ENCODE assay signal across 8 cellular contexts in genomic region chr3:58167431-58168351, GRCh38. TPM values are rescaled to one million over a fixed set of nuclear protein-coding genes. Genes with fewer than 3 reads are reported as not detected.
DNase-seq lines count a peak whose midpoint lies in the region; ATAC-seq and TF ChIP-seq lines count a peak whose summit lies in the region.

No MANE protein-coding gene starts in this region.

- intact Hi-C loops in activated CD4-positive, alpha-beta T cell treated with anti-CD3 and anti-CD28 coated beads, Interleukin-2, amount 10 ng/mL, durations not matched to agents 24 days and 14 days (cut with micrococcal nuclease) = loop anchor here (1.0 kb wide), 1 partner anchor 158 kb away; no protein-coding TSS in a partner anchor
- intact Hi-C loops in dorsolateral prefrontal cortex (cut with DNase I) = loop anchor here in 1 of 2 donors (2.0 kb wide), 1 partner anchor 159 kb away; the partner anchor contains the start of gene FLNB

- no peaks in the 10 kb centered on the region for H3K36me3 ChIP-seq in KMS-11 (ENCODE audit: insufficient read depth)

- POLR2A ChIA-PET in AG04449 (lab: Yijun Ruan, JAX) = interaction anchor here (1.9 kb wide), 1 partner anchor 159 kb away, joined by 4 read pairs; no protein-coding TSS in a partner anchor

- no peak overlapping the region for H3K27ac Mint-ChIP-seq in activated CD4-positive, alpha-beta T cell treated with anti-CD3 and anti-CD28 coated beads, Interleukin-2, amount 10 ng/mL, durations not matched to agents 24 days and 14 days
- H3K27ac Mint-ChIP-seq in memory B cell = no peak overlapping the region

- ATAC-seq in GM18519 (IDR thresholded peaks at IDR 0.05; ENCODE audit: low FRiP score, unreplicated experiment) (peak; percentile 64), memory B cell (ENCODE audit: low read depth) (peak; percentile 82), GM19035 (IDR thresholded peaks at IDR 0.05; ENCODE audit: unreplicated experiment) (no peak)

- DNase-seq in AG04449 (ENCODE audit: low read depth, low spot score) (no peak), dorsolateral prefrontal cortex (peak; percentile 36 to 81 (median 71)), memory B cell (ENCODE audit: low spot score in 2 of 2) (peak; percentile 57 to 58)
- peak; percentile 90 for DNase-seq in activated CD4-positive, alpha-beta T cell treated with anti-CD3 and anti-CD28 coated beads, Interleukin-2, amount 10 ng/mL, durations not matched to agents 24 days and 14 days
- peak; percentile 52 for DNase-seq in stimulated activated CD8-positive, alpha-beta memory T cell treated with anti-CD3 and anti-CD28 coated beads, Interleukin-4, amount 100 ng/mL, for 24 hours (ENCODE audit: low read depth)

- H3K79me2 ChIP-seq in KMS-11 (ENCODE audit: insufficient read depth, low read depth) = no peaks in the 10 kb centered on the region

- no peaks in the 10 kb centered on the region for H3K4me1 ChIP-seq in KMS-11 (ENCODE audit: low read depth, poor library complexity, severe bottlenecking)

- CTCF ChIA-PET in AG04449 (lab: Yijun Ruan, JAX) = interaction anchor here (0.6 to 4.5 kb wide), 36 partner anchors 9 to 301 kb away, joined by 3 to 116 read pairs (median 4); partner anchors contain the start of genes FLNB, HTD2 and RPP14

- H4K20me1 ChIP-seq in KMS-11 (ENCODE audit: insufficient read depth) = no peaks in the 10 kb centered on the region

- no peak overlapping the region for H2AFZ ChIP-seq in KMS-11 (ENCODE audit: low read depth)

- H3K4me1 Mint-ChIP-seq in activated CD4-positive, alpha-beta T cell treated with anti-CD3 and anti-CD28 coated beads, Interleukin-2, amount 10 ng/mL, durations not matched to agents 24 days and 14 days = no peaks in the 10 kb centered on the region
- no peaks in the 10 kb centered on the region for H3K4me1 Mint-ChIP-seq in memory B cell

- H3K36me3 Mint-ChIP-seq in activated CD4-positive, alpha-beta T cell treated with anti-CD3 and anti-CD28 coated beads, Interleukin-2, amount 10 ng/mL, durations not matched to agents 24 days and 14 days (ENCODE audit: low read depth) = peaks cover 6% of the 10 kb centered on the region
- peaks cover 23% of the 10 kb centered on the region for H3K36me3 Mint-ChIP-seq in memory B cell

- no peak overlapping the region for H3K9ac ChIP-seq in KMS-11

- TF ChIP-seq CTCF in AG04449 (IDR thresholded peaks at IDR 0.05; ENCODE audit: insufficient read depth, low read length, missing control alignments) (peak; percentile 90), KMS-11 (conservative IDR thresholded peaks at IDR 0.05; ENCODE audit: low read depth, low read length) (peak; percentile 72), dorsolateral prefrontal cortex (IDR thresholded peaks at IDR 0.05 in 54 of 56, conservative IDR thresholded peaks at IDR 0.05 in 2 of 56; ENCODE audit: low read depth in 1 of 56, partially characterized antibody in 56 of 56) (peak in 55 of 56 donors; percentile 57 to 93 (median 80))

- H3K4me3 Mint-ChIP-seq in activated CD4-positive, alpha-beta T cell treated with anti-CD3 and anti-CD28 coated beads, Interleukin-2, amount 10 ng/mL, durations not matched to agents 24 days and 14 days = no peak overlapping the region
- H3K4me3 Mint-ChIP-seq in memory B cell = no peak overlapping the region

- H3K4me3 ChIP-seq in AG04449 (ENCODE audit: low read depth, low read length) (no peak overlapping the region), KMS-11 (IDR thresholded peaks at IDR 0.05; ENCODE audit: insufficient read depth, low read depth, low read length) (no peak overlapping the region), dorsolateral prefrontal cortex (no peak overlapping the region)

- H3K27ac ChIP-seq in KMS-11 (no peak overlapping the region), dorsolateral prefrontal cortex (peak overlapping the region in 20 of 59 donors; percentile 2 to 89 (median 36))

- H3K27me3 ChIP-seq in KMS-11 (ENCODE audit: insufficient read depth, low read depth) (no peaks in the 10 kb centered on the region), dorsolateral prefrontal cortex (no peaks in the 10 kb centered on the region)

- H3K27me3 Mint-ChIP-seq in activated CD4-positive, alpha-beta T cell treated with anti-CD3 and anti-CD28 coated beads, Interleukin-2, amount 10 ng/mL, durations not matched to agents 24 days and 14 days = no peaks in the 10 kb centered on the region
- H3K27me3 Mint-ChIP-seq in memory B cell = no peaks in the 10 kb centered on the region

- H3K4me2 ChIP-seq in KMS-11 = no peak overlapping the region

- H3K9me3 Mint-ChIP-seq in activated CD4-positive, alpha-beta T cell treated with anti-CD3 and anti-CD28 coated beads, Interleukin-2, amount 10 ng/mL, durations not matched to agents 24 days and 14 days = no peaks in the 10 kb centered on the region
- no peaks in the 10 kb centered on the region for H3K9me3 Mint-ChIP-seq in memory B cell

RNA-seq across cellular contexts. Expression of gene DNASE1L3, which starts 43.1 kb away (rescaled TPM):
- not detected in 2 replicates for total RNA-seq in activated CD4-positive, alpha-beta T cell treated with anti-CD3 and anti-CD28 coated beads, Interleukin-2, amount 10 ng/mL, durations not matched to agents 24 days and 14 days
- total RNA-seq in dorsolateral prefrontal cortex = 1 to 10 TPM in 7 of 120 experiments, under 1 TPM in 5, not detected in 108; 0.23 to 2.8 (median 1.1) TPM
